In genomic region chr19:14089412-14089661, GRCh38 we compare ENCODE assay signal across 1 cellular context.
A peak's percentile ranks its signal among the peaks of the same experiment; 100 is the strongest.
TF ChIP-seq lines count a peak whose summit lies in the region.

No MANE protein-coding gene starts in this region.

TF ChIP-seq in GM12878, 131 proteins besides CTCF, POLR2A, EP300 and RAD21:
- TF ChIP-seq ZNF592 (IDR thresholded peaks at IDR 0.05) (no peak), RAD51 (IDR thresholded peaks at IDR 0.05) (no peak), FOXM1 (IDR thresholded peaks at IDR 0.05; ENCODE audit: low read depth, low read length) (no peak), BCL11A (IDR thresholded peaks at IDR 0.05; ENCODE audit: low read depth, low read length) (no peak), NKRF (conservative IDR thresholded peaks at IDR 0.05) (no peak), MTA3 (IDR thresholded peaks at IDR 0.05; ENCODE audit: borderline replicate concordance, low read length) (no peak), NFIC (IDR thresholded peaks at IDR 0.05; ENCODE audit: low read depth, low read length) (no peak), ZNF384 (IDR thresholded peaks at IDR 0.05; ENCODE audit: borderline replicate concordance, low read depth, low read length) (no peak), HDAC6 (IDR thresholded peaks at IDR 0.05; ENCODE audit: unreplicated experiment) (peak; percentile 76), RCOR1 (conservative IDR thresholded peaks at IDR 0.05; ENCODE audit: low read depth, low read length) (no peak), RELA (IDR thresholded peaks at IDR 0.05; ENCODE audit: borderline replicate concordance, partially characterized antibody) (no peak), MXI1 (IDR thresholded peaks at IDR 0.05; ENCODE audit: low read depth, low read length) (0 out of 2 replicates have a peak, but pooled peaks have one; percentile 24), ZBTB4 (CRISPR knock-in tag; IDR thresholded peaks at IDR 0.05) (no peak), DPF2 (IDR thresholded peaks at IDR 0.05) (no peak; the same call in 1 of the 2 replicates)
- TF ChIP-seq, protein P1, sequence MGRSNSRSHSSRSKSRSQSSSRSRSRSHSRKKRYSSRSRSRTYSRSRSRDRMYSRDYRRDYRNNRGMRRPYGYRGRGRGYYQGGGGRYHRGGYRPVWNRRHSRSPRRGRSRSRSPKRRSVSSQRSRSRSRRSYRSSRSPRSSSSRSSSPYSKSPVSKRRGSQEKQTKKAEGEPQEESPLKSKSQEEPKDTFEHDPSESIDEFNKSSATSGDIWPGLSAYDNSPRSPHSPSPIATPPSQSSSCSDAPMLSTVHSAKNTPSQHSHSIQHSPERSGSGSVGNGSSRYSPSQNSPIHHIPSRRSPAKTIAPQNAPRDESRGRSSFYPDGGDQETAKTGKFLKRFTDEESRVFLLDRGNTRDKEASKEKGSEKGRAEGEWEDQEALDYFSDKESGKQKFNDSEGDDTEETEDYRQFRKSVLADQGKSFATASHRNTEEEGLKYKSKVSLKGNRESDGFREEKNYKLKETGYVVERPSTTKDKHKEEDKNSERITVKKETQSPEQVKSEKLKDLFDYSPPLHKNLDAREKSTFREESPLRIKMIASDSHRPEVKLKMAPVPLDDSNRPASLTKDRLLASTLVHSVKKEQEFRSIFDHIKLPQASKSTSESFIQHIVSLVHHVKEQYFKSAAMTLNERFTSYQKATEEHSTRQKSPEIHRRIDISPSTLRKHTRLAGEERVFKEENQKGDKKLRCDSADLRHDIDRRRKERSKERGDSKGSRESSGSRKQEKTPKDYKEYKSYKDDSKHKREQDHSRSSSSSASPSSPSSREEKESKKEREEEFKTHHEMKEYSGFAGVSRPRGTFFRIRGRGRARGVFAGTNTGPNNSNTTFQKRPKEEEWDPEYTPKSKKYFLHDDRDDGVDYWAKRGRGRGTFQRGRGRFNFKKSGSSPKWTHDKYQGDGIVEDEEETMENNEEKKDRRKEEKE (IDR thresholded peaks at IDR 0.05), result no peak
